Comparison of ENCODE assay signal across 8 cellular contexts in genomic region chr19:13466697-13467096, GRCh38. TPM values are rescaled to one million over a fixed set of nuclear protein-coding genes. Genes with fewer than 3 reads are reported as not detected.
"Had no signal": no experiment of that assay in that cellular context is flagged by ENCODE, and none has a peak within 500 bp of the region (broad histone marks: within the 10 kb centered on the region; RNA-seq: fewer than 3 reads in every experiment).

No MANE protein-coding gene starts in this region.

- H3K4me3 Mint-ChIP-seq: IgD-negative memory B cell had no signal

- ATAC-seq: HepG2, K562 had no signal

- H3K4me1 Mint-ChIP-seq: IgD-negative memory B cell had no signal

- FAIRE-seq: HepG2, HTR-8/SVneo, K562 had no signal

- H3K27ac Mint-ChIP-seq: IgD-negative memory B cell had no signal

- DNase-seq: IMR-90, KBM-7, KG1 had no signal

- H3K4me3 ChIP-seq: K562 had no signal

- H3K27ac ChIP-seq: HL-60 had no signal

RNA-seq across cellular contexts. Expression of gene CACNA1A, which starts 39.6 kb away (rescaled TPM):
- total RNA-seq: HepG2 had no signal
- polyA plus RNA-seq: HepG2 had no signal
